Comparison of ENCODE assay signal across 26 cellular contexts in genomic region chr2:201978333-201978732, GRCh38.
"Had no signal": no experiment of that assay in that cellular context is flagged by ENCODE, and none has a peak within 500 bp of the region (broad histone marks: within the 10 kb centered on the region; RNA-seq: fewer than 3 reads in every experiment).

No MANE protein-coding gene starts in this region.

- H3K9me3 Mint-ChIP-seq: activated CD4-positive, alpha-beta memory T cell treated with anti-CD3 and anti-CD28 coated beads for 36 hours; activated CD4-positive, alpha-beta T cell treated with anti-CD3 and anti-CD28 coated beads, Interleukin-2, amount 10 ng/mL, durations not matched to agents 7 days and 5 days; activated naive CD4-positive, alpha-beta T cell treated with anti-CD3 and anti-CD28 coated beads, Interleukin-2, amount 50 U/mL, for 72 hours; activated naive CD8-positive, alpha-beta T cell treated with anti-CD3 and anti-CD28 coated beads, Interleukin-2, amount 50 U/mL, for 24 hours; activated T-cell treated with anti-CD3 and anti-CD28 coated beads, Interleukin-2, amount 50 U/mL, for 4 hours had no signal

- H3K36me3 ChIP-seq: ascending aorta, cardiac muscle cell, SJCRH30 had no signal

- H3K9ac ChIP-seq: SK-N-SH had no signal

- H3K4me1 Mint-ChIP-seq: activated CD4-positive, alpha-beta T cell treated with anti-CD3 and anti-CD28 coated beads, Interleukin-2, amount 10 ng/mL, durations not matched to agents 7 days and 5 days; activated naive CD8-positive, alpha-beta T cell treated with anti-CD3 and anti-CD28 coated beads, Interleukin-2, amount 50 U/mL, for 24 hours had no signal

- H3K27ac ChIP-seq: ascending aorta, body of pancreas, cardiac muscle cell, SJCRH30, VCaP had no signal

- ATAC-seq: activated naive CD4-positive, alpha-beta T cell treated with anti-CD3 and anti-CD28 coated beads, Interleukin-2, amount 50 U/mL, for 72 hours; activated naive CD8-positive, alpha-beta T cell treated with anti-CD3 and anti-CD28 coated beads, Interleukin-2, amount 50 U/mL, for 24 hours; activated T-cell treated with anti-CD3 and anti-CD28 coated beads, Interleukin-2, amount 50 U/mL, for 4 hours; body of pancreas; Panc1 had no signal

- H3K9me3 ChIP-seq: ascending aorta, body of pancreas, SJCRH30, SK-N-SH had no signal

- H3K4me3 ChIP-seq: ascending aorta, body of pancreas, cardiac muscle cell, SJCRH30 had no signal

- DNase-seq: activated CD4-positive, alpha-beta memory T cell treated with anti-CD3 and anti-CD28 coated beads for 36 hours; activated CD4-positive, alpha-beta T cell treated with anti-CD3 and anti-CD28 coated beads, Interleukin-2, amount 10 ng/mL, durations not matched to agents 7 days and 5 days; activated CD4-positive, CD25-positive, alpha-beta regulatory T cell; activated CD8-positive, alpha-beta memory T cell treated with anti-CD3 and anti-CD28 coated beads for 24 hours; activated effector memory CD4-positive, alpha-beta T cell treated with anti-CD3 and anti-CD28 coated beads, Interleukin-2, amount 50 U/mL, for 16 hours; activated naive CD4-positive, alpha-beta T cell treated with Interleukin-2 at 50 U/mL for 16 hours; activated naive CD8-positive, alpha-beta T cell treated with anti-CD3 and anti-CD28 coated beads, Interleukin-2, amount 50 U/mL, for 24 hours; activated T-cell treated with anti-CD3 and anti-CD28 coated beads, Interleukin-2, amount 50 U/mL, for 4 hours; amniotic stem cell; body of pancreas; NCI-H1048; NCI-H146; NCI-H1930; NCI-H226; NCI-H526 treated with DMSO at 0.1 percent for 48 hours; NK-92 treated with Interleukin-12 subunit alpha and Interleukin-12 subunit beta, amount 100 ng/mL, for 24 hours; OCI-M1; RPMI8226; SK-N-SH; T-helper 1 cell had no signal

- H3K4me2 ChIP-seq: SK-N-SH had no signal

- H3K4me3 Mint-ChIP-seq: activated CD4-positive, alpha-beta memory T cell treated with anti-CD3 and anti-CD28 coated beads for 36 hours; activated CD4-positive, alpha-beta T cell treated with anti-CD3 and anti-CD28 coated beads, Interleukin-2, amount 10 ng/mL, durations not matched to agents 7 days and 5 days; activated naive CD8-positive, alpha-beta T cell treated with anti-CD3 and anti-CD28 coated beads, Interleukin-2, amount 50 U/mL, for 24 hours; activated T-cell treated with anti-CD3 and anti-CD28 coated beads, Interleukin-2, amount 50 U/mL, for 4 hours had no signal

- H3K27me3 ChIP-seq: ascending aorta, body of pancreas, SJCRH30 had no signal

- H3K36me3 Mint-ChIP-seq: activated CD4-positive, alpha-beta memory T cell treated with anti-CD3 and anti-CD28 coated beads for 36 hours; activated naive CD4-positive, alpha-beta T cell treated with anti-CD3 and anti-CD28 coated beads, Interleukin-2, amount 50 U/mL, for 72 hours had no signal

- H3K27me3 Mint-ChIP-seq: activated CD4-positive, alpha-beta memory T cell treated with anti-CD3 and anti-CD28 coated beads for 36 hours had no signal

- H3K27ac Mint-ChIP-seq: activated CD4-positive, alpha-beta memory T cell treated with anti-CD3 and anti-CD28 coated beads for 36 hours; activated CD4-positive, alpha-beta T cell treated with anti-CD3 and anti-CD28 coated beads, Interleukin-2, amount 10 ng/mL, durations not matched to agents 7 days and 5 days; activated naive CD4-positive, alpha-beta T cell treated with anti-CD3 and anti-CD28 coated beads, Interleukin-2, amount 50 U/mL, for 72 hours; activated naive CD8-positive, alpha-beta T cell treated with anti-CD3 and anti-CD28 coated beads, Interleukin-2, amount 50 U/mL, for 24 hours had no signal

- H3K4me1 ChIP-seq: ascending aorta, body of pancreas had no signal
